In genomic region chr1:17405898-17406759, GRCh38 we compare ENCODE assay signal across 9 cellular contexts. TPM values are rescaled to one million over a fixed set of nuclear protein-coding genes. Genes with fewer than 3 reads are reported as not detected.
DNase-seq lines count a peak whose midpoint lies in the region; ATAC-seq and TF ChIP-seq lines count a peak whose summit lies in the region.
"Had no signal": no experiment of that assay in that cellular context is flagged by ENCODE, and none has a peak within 500 bp of the region (broad histone marks: within the 10 kb centered on the region; RNA-seq: fewer than 3 reads in every experiment).

No MANE protein-coding gene starts in this region.

- TF ChIP-seq POLR2A in GM10847 (IDR thresholded peaks at IDR 0.05; ENCODE audit: extremely low read depth, insufficient read length) (peak; percentile 25), spleen (IDR thresholded peaks at IDR 0.05) (no peak)

- no peak overlapping the region for H2AFZ ChIP-seq in SU-DHL-6 (ENCODE audit: low read depth, low read length, severe bottlenecking)

- H3K27me3 Mint-ChIP-seq in brain = no peaks in the 10 kb centered on the region

- peaks cover 7% of the 10 kb centered on the region; the same call in 1 of the 2 replicates for H3K36me3 ChIP-seq in SU-DHL-6 (ENCODE audit: low read length)
- H3K36me3 ChIP-seq in iPS DF 6.9 (ENCODE audit: control insufficient read depth, insufficient read depth, low read length) = peaks cover 32% of the 10 kb centered on the region
- peaks cover 0 to 49% (median 43%) of the 10 kb centered on the region in 6 donors for H3K36me3 ChIP-seq in spleen

- peaks cover 39% of the 10 kb centered on the region for H3K36me3 Mint-ChIP-seq in brain

- H3K4me1 ChIP-seq in iPS DF 6.9 (ENCODE audit: control insufficient read depth, insufficient read depth, low read length) = 0 out of 2 replicates have a peak, but pooled peaks cover 2% of the 10 kb centered on the region
- no peaks in the 10 kb centered on the region for H3K4me1 ChIP-seq in spleen

- WGBS in iPS DF 6.9 (ENCODE audit: insufficient coverage, insufficient read length) = no CpG with 5 or more reads among the region's 15 CpGs
- WGBS in spleen, 5 donors = 56 to 77% (median 65%) methylated on average over 10 to 15 of the region's 15 CpGs

- H4K20me1 ChIP-seq in SU-DHL-6 (ENCODE audit: low read depth, low read length) = no peaks in the 10 kb centered on the region; the same call in 1 of the 2 replicates

- H3K9me3 Mint-ChIP-seq in brain = no peaks in the 10 kb centered on the region
- H3K9me3 Mint-ChIP-seq: dendritic cell treated with granulocyte-macrophage colony-stimulating factor and Interleukin-4, amounts not matched to agents 40 ng/mL and 50 ng/mL, for 4 days had no signal

- H3K9me2 ChIP-seq in SU-DHL-6 (replicated peaks; ENCODE audit: insufficient read depth, low read length) = no peaks in the 10 kb centered on the region

- no peaks in the 10 kb centered on the region for H3F3A ChIP-seq in SU-DHL-6 (ENCODE audit: insufficient read depth)

- H3K27ac Mint-ChIP-seq in brain = peak overlapping the region in 1 of 5 experiments; percentile 67
- H3K27ac Mint-ChIP-seq: dendritic cell treated with granulocyte-macrophage colony-stimulating factor and Interleukin-4, amounts not matched to agents 40 ng/mL and 50 ng/mL, for 4 days had no signal

- H3K4me3 ChIP-seq in SU-DHL-6 (ENCODE audit: insufficient read depth, low read length, poor library complexity, severe bottlenecking) = no peak overlapping the region
- H3K4me3 ChIP-seq in iPS DF 6.9 (ENCODE audit: low read length) = no peak overlapping the region
- no peak overlapping the region for H3K4me3 ChIP-seq in spleen

- ATAC-seq in GM21717 (IDR thresholded peaks at IDR 0.05; ENCODE audit: unreplicated experiment) (no peak), GM19351 (IDR thresholded peaks at IDR 0.05; ENCODE audit: unreplicated experiment) (no peak)

- H3K27me3 ChIP-seq in SU-DHL-6 (ENCODE audit: low read length) (no peaks in the 10 kb centered on the region), iPS DF 6.9 (ENCODE audit: control insufficient read depth, insufficient read depth, low read length) (no peaks in the 10 kb centered on the region), spleen (replicated peaks in 1 of 7) (no peaks in the 10 kb centered on the region)

- H3K79me2 ChIP-seq in SU-DHL-6 (ENCODE audit: insufficient read depth, low read length) = no peaks in the 10 kb centered on the region

- intact Hi-C loops in spleen (cut with DNase I; ENCODE audit: low total_unique reads) = no loop called here

- no peaks in the 10 kb centered on the region for H3K9me3 ChIP-seq in SU-DHL-6 (ENCODE audit: insufficient read depth, low read length)
- H3K9me3 ChIP-seq in iPS DF 6.9 (ENCODE audit: control insufficient read depth, insufficient read depth, low read length) = no peaks in the 10 kb centered on the region
- H3K9me3 ChIP-seq in spleen = no peaks in the 10 kb centered on the region

- H3K4me1 Mint-ChIP-seq in brain = no peaks in the 10 kb centered on the region

- TF ChIP-seq CTCF in SU-DHL-6 (IDR thresholded peaks at IDR 0.05; ENCODE audit: insufficient read depth, low read length, poor library complexity, severe bottlenecking) = peak; percentile 74
- TF ChIP-seq CTCF in brain (conservative IDR thresholded peaks at IDR 0.05) = peak; percentile 80 to 88
- TF ChIP-seq CTCF in spleen (IDR thresholded peaks at IDR 0.05 in 8 of 11, conservative IDR thresholded peaks at IDR 0.05 in 3 of 11) = peak; percentile 16 to 86 (median 68)

- DNase-seq in HuH-7.5 (ENCODE audit: low spot score) (peak; percentile 83), iPS DF 6.9 (ENCODE audit: low read depth, low spot score) (peak; percentile 84), spleen (peak; percentile 88)

- no peak overlapping the region for H3K27ac ChIP-seq in SU-DHL-6 (ENCODE audit: low read depth, low read length)
- no peak overlapping the region for H3K27ac ChIP-seq in iPS DF 6.9 (ENCODE audit: low read length)
- H3K27ac ChIP-seq in spleen = no peak overlapping the region

- no peak overlapping the region for H3K4me2 ChIP-seq in SU-DHL-6 (ENCODE audit: low read depth, low read length, poor library complexity, severe bottlenecking)

- no peak overlapping the region for H3K9ac ChIP-seq in SU-DHL-6 (ENCODE audit: low read length)

- no peak overlapping the region for H3K4me3 Mint-ChIP-seq in brain
- H3K4me3 Mint-ChIP-seq: dendritic cell treated with granulocyte-macrophage colony-stimulating factor and Interleukin-4, amounts not matched to agents 40 ng/mL and 50 ng/mL, for 4 days had no signal

RNA-seq across cellular contexts. Expression of gene RCC2, which starts 33.3 kb away (rescaled TPM):
- 151 TPM for polyA plus RNA-seq in brain (ENCODE audit: insufficient read depth, low read depth, low replicate concordance)
- total RNA-seq in spleen = 10 to 100 TPM; 54.2 to 69.1 (median 62.2) TPM
- 10 to 100 TPM; 46.2 to 52.5 (median 51.9) TPM for polyA plus RNA-seq in spleen

RNA-seq across cellular contexts. Expression of gene PADI6, which starts 34.1 kb away (rescaled TPM):
- polyA plus RNA-seq in brain (ENCODE audit: insufficient read depth, low read depth, low replicate concordance) (not detected), spleen (not detected)
- total RNA-seq in spleen = under 1 TPM in 1 of 7 donors, not detected in 6; 0.14 TPM
